8 cellular contexts compared by ENCODE assay signal in genomic region chr12:109461049-109461845, GRCh38. TPM values are rescaled to one million over a fixed set of nuclear protein-coding genes. Genes with fewer than 3 reads are reported as not detected.
DNase-seq lines count a peak whose midpoint lies in the region; TF ChIP-seq lines count a peak whose summit lies in the region.

No MANE protein-coding gene starts in this region.

- H3K4me3 ChIP-seq in colonic mucosa (no peak overlapping the region), muscle layer of colon (ENCODE audit: low read depth in 1 of 2, low read length in 2 of 2) (peak overlapping the region in 1 of 2 donors; percentile 33)

- H3K36me3 ChIP-seq in colonic mucosa, result peaks cover 10% of the 10 kb centered on the region
- H3K36me3 ChIP-seq in muscle layer of colon (ENCODE audit: insufficient read depth, low read length), result peaks cover 28% of the 10 kb centered on the region

- H3K9ac ChIP-seq in colonic mucosa (ENCODE audit: low read depth in 2 of 2, low read length in 2 of 2) (peak overlapping the region; percentile 54 to 67), muscle layer of colon (ENCODE audit: low read length) (peak overlapping the region; percentile 22)

- no peak for TF ChIP-seq CTCF in colonic mucosa (IDR thresholded peaks at IDR 0.05)

- intact Hi-C loops in colonic mucosa (cut with DNase I) (no loop called here), posterior cingulate gyrus (cut with DNase I) (no loop called here)

- DNase-seq in Daoy (ENCODE audit: low read depth) (peak; percentile 60), NOMO-1 (lab: John Stamatoyannopoulos, UW; ENCODE audit: unreplicated experiment in 2 of 2) (peak; percentile 22 to 67), colonic mucosa (peak; percentile 65), posterior cingulate gyrus (no peak), NCI-H2196 treated with DMSO at 0.1 percent for 48 hours (lab: John Stamatoyannopoulos, UW; ENCODE audit: unreplicated experiment) (no peak), retina (no peak)
- DNase-seq in central memory CD4-positive, alpha-beta T cell, result no peak

- H3K27ac ChIP-seq in colonic mucosa, result peak overlapping the region; percentile 95
- H3K27ac ChIP-seq in muscle layer of colon (ENCODE audit: low read depth, low read length), result peak overlapping the region; percentile 99

- H3K9me3 ChIP-seq in colonic mucosa, result no peaks in the 10 kb centered on the region
- no peaks in the 10 kb centered on the region for H3K9me3 ChIP-seq in muscle layer of colon (ENCODE audit: low read length)

- H3K27me3 ChIP-seq in colonic mucosa, result no peaks in the 10 kb centered on the region
- H3K27me3 ChIP-seq in muscle layer of colon (ENCODE audit: control insufficient read depth in 1 of 2, insufficient read depth in 2 of 2, low read length in 2 of 2), result no peaks in the 10 kb centered on the region

- H3K4me1 ChIP-seq in colonic mucosa (peaks cover 21% of the 10 kb centered on the region), muscle layer of colon (ENCODE audit: insufficient read depth, low read length) (peaks cover 100% of the 10 kb centered on the region)

RNA-seq across cellular contexts. Expression of gene KCTD10, which starts 15.9 kb away (rescaled TPM):
- 53.1 and 75.3 TPM in 2 replicates for total RNA-seq in Daoy (2014; rRNA removed; shearing (Covaris generic))
- 10 to 100 TPM; 50.3 to 74.8 TPM for total RNA-seq in colonic mucosa

RNA-seq across cellular contexts. Expression of gene UBE3B, which starts 16.2 kb away (rescaled TPM):
- 19.7 and 20.8 TPM in 2 replicates for total RNA-seq in Daoy (2014; rRNA removed; shearing (Covaris generic))
- total RNA-seq in colonic mucosa, result 10 to 100 TPM; 44.6 to 52.0 TPM

Comparison
In these comparisons a context has a peak if more than half of its experiments do, and no peak if none do; other contexts are left out.
1. DNase-seq: peak in Daoy (single experiment), NOMO-1 (2 of 2) and colonic mucosa (single experiment); none in central memory CD4-positive, alpha-beta T cell (single experiment), posterior cingulate gyrus (0 of 10), NCI-H2196 treated with DMSO at 0.1 percent for 48 hours (single experiment) and retina (single experiment).